ENCODE assay signal across 20 cellular contexts in the genomic region with DNA sequence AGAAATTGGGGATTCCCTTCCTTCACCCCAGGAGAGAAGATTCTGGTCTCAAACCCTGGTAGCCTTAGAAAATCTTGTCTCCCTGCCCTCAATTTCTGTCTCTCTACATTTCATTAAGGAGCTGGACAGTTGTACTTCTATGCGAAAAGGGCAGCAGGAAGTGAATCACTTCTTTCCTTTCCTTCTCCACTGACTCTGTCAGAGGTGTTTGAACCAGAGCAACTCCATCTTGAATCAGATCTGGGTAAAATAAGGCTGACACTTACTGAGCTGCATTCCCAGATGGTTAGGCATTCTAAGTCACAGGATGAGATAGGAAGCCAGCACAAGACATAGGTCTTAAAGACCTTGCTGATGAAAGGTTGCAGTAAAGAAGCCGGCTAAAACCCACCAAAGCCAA.
DNase-seq lines count a peak whose midpoint lies in the region; ATAC-seq, FAIRE-seq and TF ChIP-seq lines count a peak whose summit lies in the region.
"Had no signal": no experiment of that assay in that cellular context is flagged by ENCODE, and none has a peak within 500 bp of the region (broad histone marks: within the 10 kb centered on the region; RNA-seq: fewer than 3 reads in every experiment).

No MANE protein-coding gene starts in this region.

- H3K4me2 ChIP-seq in SK-N-SH = no peak overlapping the region
- H3K4me2 ChIP-seq: KMS-11 had no signal

- no peaks in the 10 kb centered on the region for H3K9me3 Mint-ChIP-seq in HFFc6

- no peaks in the 10 kb centered on the region for H3K9me2 ChIP-seq in SK-N-SH

- TF ChIP-seq RAD21 in SK-N-SH (IDR thresholded peaks at IDR 0.05; ENCODE audit: low read length) = no peak

- no peak overlapping the region for H3K27ac Mint-ChIP-seq in HFFc6
- H3K27ac Mint-ChIP-seq: CD4-positive, CD25-positive, alpha-beta regulatory T cell; CD8-positive, alpha-beta memory T cell had no signal

- FAIRE-seq in bronchial epithelial cell (lab: Jason Lieb, UNC) = peak; percentile 28
- no peak for FAIRE-seq in pancreas (lab: Jason Lieb, UNC)
- FAIRE-seq: GM12892, GM18507, HepG2 had no signal

- H3K9me3 ChIP-seq in SK-N-SH = no peaks in the 10 kb centered on the region
- H3K9me3 ChIP-seq in pancreas = no peaks in the 10 kb centered on the region
- H3K9me3 ChIP-seq: BE2C, HAP-1 had no signal

- DNase-seq in HFFc6 (peak; percentile 4), SK-N-SH (no peak), bronchial epithelial cell (ENCODE audit: low read depth) (no peak), iris pigment epithelial cell (ENCODE audit: low read depth) (peak; percentile 5), pancreas (no peak), left cardiac atrium (no peak)
- DNase-seq: BE2C; C1 segment of cervical spinal cord; CD4-positive, CD25-positive, alpha-beta regulatory T cell; CD8-positive, alpha-beta memory T cell; COR-L47; DMS 273 treated with DMSO at 0.1 percent for 48 hours; GDM1 had no signal

- no peak for TF ChIP-seq EP300 in SK-N-SH (IDR thresholded peaks at IDR 0.05; ENCODE audit: borderline replicate concordance in 1 of 2, low read depth in 1 of 2, low read length in 1 of 2)

- peak overlapping the region; percentile 68; the same call in 1 of the 2 replicates for H2AFZ ChIP-seq in SK-N-SH (ENCODE audit: low read depth)

- POLR2A ChIA-PET in SK-N-SH (lab: Yijun Ruan, JAX) = no interaction called here

- no peaks in the 10 kb centered on the region for H3F3A ChIP-seq in SK-N-SH (replicated peaks; ENCODE audit: insufficient read depth)

- no peaks in the 10 kb centered on the region for H3K27me3 Mint-ChIP-seq in HFFc6 (ENCODE audit: insufficient read depth)
- H3K27me3 Mint-ChIP-seq: CD4-positive, CD25-positive, alpha-beta regulatory T cell had no signal

- no peaks in the 10 kb centered on the region for H3K27me3 ChIP-seq in SK-N-SH (ENCODE audit: insufficient read depth)
- H3K27me3 ChIP-seq in bronchial epithelial cell (ENCODE audit: control insufficient read depth, insufficient read depth, low read length) = no peaks in the 10 kb centered on the region
- no peaks in the 10 kb centered on the region for H3K27me3 ChIP-seq in pancreas
- H3K27me3 ChIP-seq: BE2C had no signal

- peaks cover 13% of the 10 kb centered on the region for H3K4me1 Mint-ChIP-seq in HFFc6 (ENCODE audit: low read depth)
- H3K4me1 Mint-ChIP-seq: CD4-positive, CD25-positive, alpha-beta regulatory T cell; CD8-positive, alpha-beta memory T cell had no signal

- no peak for ATAC-seq in GM19463 (IDR thresholded peaks at IDR 0.05; ENCODE audit: unreplicated experiment)
- ATAC-seq in pancreas = no peak
- no peak for ATAC-seq in HG02588 (IDR thresholded peaks at IDR 0.05; ENCODE audit: unreplicated experiment)
- ATAC-seq in left cardiac atrium = no peak
- ATAC-seq: HepG2 had no signal

- no peaks in the 10 kb centered on the region for H3K36me3 Mint-ChIP-seq in HFFc6 (ENCODE audit: low read depth)
- H3K36me3 Mint-ChIP-seq: CD4-positive, CD25-positive, alpha-beta regulatory T cell; CD8-positive, alpha-beta memory T cell had no signal

- no peak overlapping the region for H3K9ac ChIP-seq in SK-N-SH
- H3K9ac ChIP-seq: KMS-11 had no signal

- no peak overlapping the region for H3K27ac ChIP-seq in SK-N-SH (ENCODE audit: low read depth in 2 of 2, low read length in 1 of 2)
- H3K27ac ChIP-seq in pancreas = no peak overlapping the region
- H3K27ac ChIP-seq: KMS-11 had no signal

- no peak overlapping the region for H3K4me3 Mint-ChIP-seq in HFFc6
- H3K4me3 Mint-ChIP-seq: CD4-positive, CD25-positive, alpha-beta regulatory T cell; CD8-positive, alpha-beta memory T cell had no signal

- CTCF ChIA-PET in SK-N-SH (lab: Yijun Ruan, JAX) = interaction anchor here (1.0 kb wide), 1 partner anchor 30 kb away, joined by 3 read pairs; no protein-coding TSS in a partner anchor

- H3K4me3 ChIP-seq in SK-N-SH (ENCODE audit: low read depth in 2 of 2, low read length in 1 of 2) (no peak overlapping the region), bronchial epithelial cell (ENCODE audit: low read depth, low read length) (no peak overlapping the region), pancreas (no peak overlapping the region)
- H3K4me3 ChIP-seq: HAP-1 had no signal

- H3K36me3 ChIP-seq in SK-N-SH (replicated peaks in 1 of 2; ENCODE audit: control insufficient read depth in 1 of 2, insufficient read depth in 2 of 2, low read length in 1 of 2) (no peaks in the 10 kb centered on the region), bronchial epithelial cell (ENCODE audit: control insufficient read depth, insufficient read depth, low read length) (no peaks in the 10 kb centered on the region), pancreas (no peaks in the 10 kb centered on the region)
- H3K36me3 ChIP-seq: BE2C, HAP-1 had no signal

- no peaks in the 10 kb centered on the region for H4K20me1 ChIP-seq in SK-N-SH (ENCODE audit: insufficient read depth)

- intact Hi-C loops in pancreas (cut with DNase I) (no loop called here), left cardiac atrium (cut with DNase I) (no loop called here)

- 79% methylated on average over 2 of the region's 2 CpGs for WGBS in SK-N-SH (ENCODE audit: low lambda C conversion rate)
- WGBS in pancreas, 2 donors = 88 to 89% methylated on average over 2 of the region's 2 CpGs

- no peaks in the 10 kb centered on the region for H3K79me2 ChIP-seq in SK-N-SH (ENCODE audit: insufficient read depth)

- H3K4me1 ChIP-seq in SK-N-SH (ENCODE audit: control insufficient read depth in 1 of 2, insufficient read depth in 2 of 2, low read depth in 1 of 2, low read length in 1 of 2) (no peaks in the 10 kb centered on the region), pancreas (no peaks in the 10 kb centered on the region)
- H3K4me1 ChIP-seq: BE2C had no signal

- no peak for TF ChIP-seq CTCF in HFFc6 (IDR thresholded peaks at IDR 0.05)
- no peak for TF ChIP-seq CTCF in SK-N-SH (IDR thresholded peaks at IDR 0.05)
- TF ChIP-seq CTCF in bronchial epithelial cell (IDR thresholded peaks at IDR 0.05; ENCODE audit: insufficient read depth, low read length, severe bottlenecking) = no peak
- no peak for TF ChIP-seq CTCF in pancreas (IDR thresholded peaks at IDR 0.05)

TF ChIP-seq in SK-N-SH, 30 proteins besides CTCF, POLR2A, EP300 and RAD21:
- no peak for TF ChIP-seq RFX5 (IDR thresholded peaks at IDR 0.05; ENCODE audit: low read length)
- no peak for TF ChIP-seq RCOR1 (IDR thresholded peaks at IDR 0.05; ENCODE audit: low read length)
- TF ChIP-seq TAF1 (IDR thresholded peaks at IDR 0.05; ENCODE audit: borderline replicate concordance, low read depth, low read length) = no peak
- no peak for TF ChIP-seq FOXJ3 (CRISPR knock-in tag; IDR thresholded peaks at IDR 0.05)
- TF ChIP-seq, protein P1, sequence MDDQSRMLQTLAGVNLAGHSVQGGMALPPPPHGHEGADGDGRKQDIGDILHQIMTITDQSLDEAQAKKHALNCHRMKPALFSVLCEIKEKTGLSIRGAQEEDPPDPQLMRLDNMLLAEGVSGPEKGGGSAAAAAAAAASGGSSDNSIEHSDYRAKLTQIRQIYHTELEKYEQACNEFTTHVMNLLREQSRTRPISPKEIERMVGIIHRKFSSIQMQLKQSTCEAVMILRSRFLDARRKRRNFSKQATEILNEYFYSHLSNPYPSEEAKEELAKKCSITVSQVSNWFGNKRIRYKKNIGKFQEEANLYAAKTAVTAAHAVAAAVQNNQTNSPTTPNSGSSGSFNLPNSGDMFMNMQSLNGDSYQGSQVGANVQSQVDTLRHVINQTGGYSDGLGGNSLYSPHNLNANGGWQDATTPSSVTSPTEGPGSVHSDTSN (IDR thresholded peaks at IDR 0.05) = no peak
- no peak for TF ChIP-seq GATA2 (CRISPR knock-in tag; IDR thresholded peaks at IDR 0.05)
- TF ChIP-seq JUND (IDR thresholded peaks at IDR 0.05) = no peak
- TF ChIP-seq TEAD4 (IDR thresholded peaks at IDR 0.05; ENCODE audit: borderline replicate concordance, insufficient read depth) = no peak
- TF ChIP-seq NFIC (IDR thresholded peaks at IDR 0.05; ENCODE audit: borderline replicate concordance) = no peak
- TF ChIP-seq FOSL2 (IDR thresholded peaks at IDR 0.05; ENCODE audit: borderline replicate concordance, low read depth) = no peak
- no peak for TF ChIP-seq FOXM1 (IDR thresholded peaks at IDR 0.05; ENCODE audit: low read depth)
- TF ChIP-seq RXRA (IDR thresholded peaks at IDR 0.05; ENCODE audit: borderline replicate concordance, low read depth) = no peak
- TF ChIP-seq ELF1 (IDR thresholded peaks at IDR 0.05) = no peak
- no peak for TF ChIP-seq TCF12 (IDR thresholded peaks at IDR 0.05)
- TF ChIP-seq, protein P2, sequence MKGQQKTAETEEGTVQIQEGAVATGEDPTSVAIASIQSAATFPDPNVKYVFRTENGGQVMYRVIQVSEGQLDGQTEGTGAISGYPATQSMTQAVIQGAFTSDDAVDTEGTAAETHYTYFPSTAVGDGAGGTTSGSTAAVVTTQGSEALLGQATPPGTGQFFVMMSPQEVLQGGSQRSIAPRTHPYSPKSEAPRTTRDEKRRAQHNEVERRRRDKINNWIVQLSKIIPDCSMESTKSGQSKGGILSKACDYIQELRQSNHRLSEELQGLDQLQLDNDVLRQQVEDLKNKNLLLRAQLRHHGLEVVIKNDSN (IDR thresholded peaks at IDR 0.05; ENCODE audit: borderline replicate concordance, low read depth) = no peak
- no peak for TF ChIP-seq CHD2 (IDR thresholded peaks at IDR 0.05; ENCODE audit: low read length, partially characterized antibody)
- TF ChIP-seq NRF1 (IDR thresholded peaks at IDR 0.05; ENCODE audit: low read depth, low read length) = no peak

Comparison
In these comparisons a context has a peak if more than half of its experiments do, and no peak if none do; other contexts are left out.
1. DNase-seq: peak in HFFc6 (single experiment) and iris pigment epithelial cell (single experiment); none in SK-N-SH (single experiment), bronchial epithelial cell (single experiment), pancreas (0 of 6) and left cardiac atrium (single experiment).